8 cellular contexts compared by ENCODE assay signal in the genomic region with DNA sequence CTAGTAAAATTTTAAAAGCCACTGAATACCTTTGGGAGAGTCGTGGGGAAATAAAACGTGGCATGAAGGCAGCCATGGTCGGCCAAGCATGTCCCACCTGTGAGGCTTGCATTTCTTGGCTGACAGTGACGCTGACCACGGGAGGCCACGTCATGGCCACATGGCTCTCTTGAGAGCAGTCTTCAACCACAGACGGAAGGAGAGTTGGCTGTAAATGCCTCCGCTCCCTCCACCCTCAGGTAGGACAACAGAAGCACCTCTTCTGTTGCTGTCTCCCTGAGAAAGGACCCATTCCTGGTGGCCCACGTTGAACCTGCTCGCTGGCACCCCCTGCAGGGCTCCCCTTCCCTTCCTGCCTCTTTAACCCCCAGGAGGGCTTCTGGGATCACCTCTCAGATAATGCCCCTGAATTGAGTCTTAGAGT. TPM values are rescaled to one million over a fixed set of nuclear protein-coding genes. Genes with fewer than 3 reads are reported as not detected.
A peak's percentile ranks its signal among the peaks of the same experiment; 100 is the strongest.
DNase-seq lines count a peak whose midpoint lies in the region; ATAC-seq lines count a peak whose summit lies in the region.

No MANE protein-coding gene starts in this region.

- no peaks in the 10 kb centered on the region for H3K9me3 Mint-ChIP-seq in IgD-negative memory B cell
- no peaks in the 10 kb centered on the region for H3K9me3 Mint-ChIP-seq in activated naive CD8-positive, alpha-beta T cell treated with anti-CD3 and anti-CD28 coated beads, Interleukin-2, amount 50 U/mL, for 24 hours

- peaks cover 9 to 15% (median 12%) of the 10 kb centered on the region in 3 donors for H3K4me1 Mint-ChIP-seq in IgD-negative memory B cell
- peaks cover 5% of the 10 kb centered on the region for H3K4me1 Mint-ChIP-seq in activated naive CD8-positive, alpha-beta T cell treated with anti-CD3 and anti-CD28 coated beads, Interleukin-2, amount 50 U/mL, for 24 hours

- peak; percentile 58 for DNase-seq in CD1c-positive myeloid dendritic cell (ENCODE audit: extremely low spot score)
- DNase-seq in activated naive CD8-positive, alpha-beta T cell treated with anti-CD3 and anti-CD28 coated beads, Interleukin-2, amount 50 U/mL, for 24 hours: peak; percentile 54
- DNase-seq in myocyte (ENCODE audit: low read depth): peak; percentile 44
- DNase-seq in NCI-H2227 (lab: John Stamatoyannopoulos, UW; ENCODE audit: unreplicated experiment): no peak
- DNase-seq in NCI-H345 (lab: John Stamatoyannopoulos, UW): no peak

- H3K27me3 Mint-ChIP-seq in IgD-negative memory B cell: peaks cover 20% of the 10 kb centered on the region
- H3K27me3 Mint-ChIP-seq in activated naive CD8-positive, alpha-beta T cell treated with anti-CD3 and anti-CD28 coated beads, Interleukin-2, amount 50 U/mL, for 24 hours: peaks cover 3% of the 10 kb centered on the region

- H3K4me3 Mint-ChIP-seq in IgD-negative memory B cell: peak overlapping the region in 3 of 4 donors; percentile 2 to 73 (median 43)
- no peak overlapping the region for H3K4me3 Mint-ChIP-seq in activated naive CD8-positive, alpha-beta T cell treated with anti-CD3 and anti-CD28 coated beads, Interleukin-2, amount 50 U/mL, for 24 hours

- peak overlapping the region; percentile 55 to 84 (median 80) for H3K27ac Mint-ChIP-seq in IgD-negative memory B cell
- H3K27ac Mint-ChIP-seq in activated naive CD8-positive, alpha-beta T cell treated with anti-CD3 and anti-CD28 coated beads, Interleukin-2, amount 50 U/mL, for 24 hours: no peak overlapping the region

- H3K36me3 Mint-ChIP-seq in IgD-negative memory B cell: no peaks in the 10 kb centered on the region
- H3K36me3 Mint-ChIP-seq in activated naive CD8-positive, alpha-beta T cell treated with anti-CD3 and anti-CD28 coated beads, Interleukin-2, amount 50 U/mL, for 24 hours (ENCODE audit: low read depth): no peaks in the 10 kb centered on the region

- peak; percentile 82 for ATAC-seq in GM18520 (IDR thresholded peaks at IDR 0.05; ENCODE audit: unreplicated experiment)
- ATAC-seq in activated naive CD8-positive, alpha-beta T cell treated with anti-CD3 and anti-CD28 coated beads, Interleukin-2, amount 50 U/mL, for 24 hours: no peak
- no peak for ATAC-seq in GM19455 (IDR thresholded peaks at IDR 0.05; ENCODE audit: unreplicated experiment)

RNA-seq across cellular contexts. Expression of a gene that starts 10.6 kb away (rescaled TPM):
- 14.9 TPM for polyA plus RNA-seq in IgD-negative memory B cell
- not detected in 2 replicates for total RNA-seq in myocyte
- not detected for polyA plus RNA-seq in myocyte (2012)

RNA-seq across cellular contexts. Expression of a gene that starts 11.1 kb away (rescaled TPM):
- polyA plus RNA-seq in IgD-negative memory B cell: 97.4 TPM
- 124 and 134 TPM in 2 replicates for total RNA-seq in myocyte
- polyA plus RNA-seq in myocyte (2012): 31.0 TPM

RNA-seq across cellular contexts. Expression of a gene that starts 22.1 kb away (rescaled TPM):
- not detected for polyA plus RNA-seq in IgD-negative memory B cell
- 104 and 116 TPM in 2 replicates for total RNA-seq in myocyte
- 143 TPM for polyA plus RNA-seq in myocyte (2012)

RNA-seq across cellular contexts. Expression of a gene that starts 29.9 kb away (rescaled TPM):
- polyA plus RNA-seq in IgD-negative memory B cell: 17.2 TPM
- 5.0 and 11.7 TPM in 2 replicates for total RNA-seq in myocyte
- polyA plus RNA-seq in myocyte (2012): 3.4 TPM

Comparison
In these comparisons a context has a peak if more than half of its experiments do, and no peak if none do; other contexts are left out.
1. DNase-seq: peak in CD1c-positive myeloid dendritic cell (single experiment), activated naive CD8-positive, alpha-beta T cell treated with anti-CD3 and anti-CD28 coated beads, Interleukin-2, amount 50 U/mL, for 24 hours (single experiment) and myocyte (single experiment); none in NCI-H2227 (single experiment) and NCI-H345 (single experiment).